Comparison of ENCODE assay signal across 20 cellular contexts in genomic region chr12:24049771-24050170, GRCh38.
"Had no signal": no experiment of that assay in that cellular context is flagged by ENCODE, and none has a peak within 500 bp of the region (broad histone marks: within the 10 kb centered on the region; RNA-seq: fewer than 3 reads in every experiment).

No MANE protein-coding gene starts in this region.

- H3K27me3 ChIP-seq: ascending aorta, brain microvascular endothelial cell, heart right ventricle, left lung, ovary, right atrium auricular region, thyroid gland had no signal

- H3K36me3 ChIP-seq: ascending aorta, brain microvascular endothelial cell, heart right ventricle, left lung, ovary, right atrium auricular region, thyroid gland, WERI-Rb-1 had no signal

- H3K9me3 ChIP-seq: ascending aorta, ovary, psoas muscle, right atrium auricular region, thyroid gland had no signal

- H3K4me1 ChIP-seq: left lung, psoas muscle, thyroid gland had no signal

- DNase-seq: activated CD4-positive, alpha-beta T cell treated with anti-CD3 and anti-CD28 coated beads, Interleukin-2, amount 50 U/mL, for 1 hour; activated CD4-positive, CD25-positive, alpha-beta regulatory T cell treated with anti-CD3 and anti-CD28 coated beads, Interleukin-2, amount 50 U/mL, for 72 hours; activated T-cell treated with anti-CD3 and anti-CD28 coated beads, Interleukin-2, amount 50 U/mL, for 1 hour; brain microvascular endothelial cell; heart right ventricle; left lung; midbrain; natural killer cell; ovary; psoas muscle; stimulated activated CD4-positive, alpha-beta T cell treated with anti-CD3 and anti-CD28 coated beads, Interleukin-12 subunit alpha, Interleukin-12 subunit beta, amount 100 ng/mL, for 4 hours; stimulated activated CD4-positive, alpha-beta T cell treated with anti-CD3 and anti-CD28 coated beads, Interleukin-4, amount 100 ng/mL, for 4 hours; stimulated activated naive CD8-positive, alpha-beta T cell treated with anti-CD3 and anti-CD28 coated beads, Interleukin-15, Interleukin-2, amounts not matched to agents 100 U/mL and 50 U/mL, for 24 hours; substantia nigra; thyroid gland; WERI-Rb-1 had no signal

- H3K4me3 ChIP-seq: ascending aorta, coronary artery, heart right ventricle, left lung, ovary, psoas muscle, right atrium auricular region, thyroid gland had no signal

- H3K27ac ChIP-seq: ascending aorta, brain microvascular endothelial cell, coronary artery, epithelial cell of prostate, heart right ventricle, left lung, ovary, psoas muscle, right atrium auricular region, thyroid gland, WERI-Rb-1 had no signal
